In genomic region chr15:38894260-38894948, GRCh38 we compare ENCODE assay signal across 15 cellular contexts.
DNase-seq lines count a peak whose midpoint lies in the region; ATAC-seq and TF ChIP-seq lines count a peak whose summit lies in the region.
"Had no signal": no experiment of that assay in that cellular context is flagged by ENCODE, and none has a peak within 500 bp of the region (broad histone marks: within the 10 kb centered on the region; RNA-seq: fewer than 3 reads in every experiment).

No MANE protein-coding gene starts in this region.

- CTCF ChIA-PET in PC-9 (lab: Charles Lee) = no interaction called here

- H3K9me2 ChIP-seq in PC-9 (ENCODE audit: insufficient read depth) = no peaks in the 10 kb centered on the region

- WGBS in ovary, 3 donors = 2 to 12% (median 4%) methylated on average over 2 of the region's 2 CpGs

- H3K36me3 Mint-ChIP-seq in mesothelial cell of epicardium = no peaks in the 10 kb centered on the region
- H3K36me3 Mint-ChIP-seq: CD4-positive, CD25-positive, alpha-beta regulatory T cell; WTC11 had no signal

- POLR2A ChIA-PET in PC-9 (lab: Charles Lee; ENCODE audit: unreplicated experiment) = interaction anchor here (0.6 kb wide), 1 partner anchor 304 kb away, joined by 3 read pairs; no protein-coding TSS in a partner anchor

- H3K36me3 ChIP-seq in ovary (no peaks in the 10 kb centered on the region), PC-9 (ENCODE audit: low read depth) (no peaks in the 10 kb centered on the region)
- H3K36me3 ChIP-seq: esophagus squamous epithelium had no signal

- H3K27me3 ChIP-seq in ovary (no peaks in the 10 kb centered on the region), PC-9 (ENCODE audit: insufficient read depth, low read depth) (no peaks in the 10 kb centered on the region)
- H3K27me3 ChIP-seq: esophagus squamous epithelium had no signal

- TF ChIP-seq POLR2A in ovary (IDR thresholded peaks at IDR 0.05) = no peak

- no TSS peak for BruUV-seq in PC-9 (replicated peaks; lab: Mats Ljungman, UMichigan)

- H3K27me3 Mint-ChIP-seq in mesothelial cell of epicardium (ENCODE audit: low read depth) = no peaks in the 10 kb centered on the region

- H3F3A ChIP-seq in PC-9 (ENCODE audit: insufficient read depth, low read depth) = no peaks in the 10 kb centered on the region

- no peak for TF ChIP-seq EP300 in ovary (IDR thresholded peaks at IDR 0.05)

- no peak overlapping the region for H3K4me3 Mint-ChIP-seq in mesothelial cell of epicardium
- H3K4me3 Mint-ChIP-seq: activated naive CD8-positive, alpha-beta T cell; CD4-positive, CD25-positive, alpha-beta regulatory T cell; WTC11 had no signal

- no peaks in the 10 kb centered on the region for H3K79me2 ChIP-seq in PC-9 (ENCODE audit: low read depth)

- H4K20me1 ChIP-seq in PC-9 (ENCODE audit: insufficient read depth) = no peaks in the 10 kb centered on the region

- TF ChIP-seq CTCF in mesothelial cell of epicardium (IDR thresholded peaks at IDR 0.05; ENCODE audit: unreplicated experiment) = no peak
- no peak for TF ChIP-seq CTCF in ovary (IDR thresholded peaks at IDR 0.05)
- no peak for TF ChIP-seq CTCF in PC-9 (conservative IDR thresholded peaks at IDR 0.05)

- DNase-seq in AG08396 (ENCODE audit: low spot score) (peak; percentile 30), M059J (ENCODE audit: low read depth) (peak; percentile 98), dermis blood vessel endothelial cell (peak; percentile 93), mesothelial cell of epicardium (ENCODE audit: low spot score in 2 of 2, unreplicated experiment in 2 of 2) (no peak), ovary (no peak), PC-9 (no peak), HPDE6-E6E7 (ENCODE audit: extremely low spot score) (no peak)
- DNase-seq: CD4-positive, CD25-positive, alpha-beta regulatory T cell; esophagus squamous epithelium; NCI-H1417 treated with DMSO at 0.1 percent for 48 hours; stimulated activated CD4-positive, alpha-beta T cell treated with anti-CD3 and anti-CD28 coated beads, Interleukin-12 subunit alpha, Interleukin-12 subunit beta, amount 100 ng/mL, for 4 hours; stimulated activated naive CD4-positive, alpha-beta T cell had no signal

- H2AFZ ChIP-seq in PC-9 = no peak overlapping the region

- H3K4me3 ChIP-seq in ovary (no peak overlapping the region), PC-9 (no peak overlapping the region)
- H3K4me3 ChIP-seq: esophagus squamous epithelium had no signal

- peaks cover 14% of the 10 kb centered on the region for H3K4me1 ChIP-seq in ovary (ENCODE audit: insufficient read depth)
- peaks cover 14% of the 10 kb centered on the region; the same call in 1 of the 2 replicates for H3K4me1 ChIP-seq in PC-9 (replicated peaks; ENCODE audit: insufficient read depth)

- ATAC-seq in GM18873 (IDR thresholded peaks at IDR 0.05; ENCODE audit: low FRiP score, unreplicated experiment) = no peak
- ATAC-seq: WTC11 had no signal

- H3K27ac ChIP-seq in ovary (peak overlapping the region in 1 of 2 donors; percentile 40), PC-9 (no peak overlapping the region)

- H3K27ac Mint-ChIP-seq in mesothelial cell of epicardium = peak overlapping the region; percentile 77
- H3K27ac Mint-ChIP-seq: activated naive CD8-positive, alpha-beta T cell; CD4-positive, CD25-positive, alpha-beta regulatory T cell; WTC11 had no signal

- intact Hi-C loops in ovary (cut with DNase I) (no loop called here), PC-9 (cut with micrococcal nuclease; ENCODE audit: unreplicated experiment) (no loop called here)

- H3K9me3 ChIP-seq in ovary (no peaks in the 10 kb centered on the region), PC-9 (ENCODE audit: insufficient read depth, low read depth) (no peaks in the 10 kb centered on the region)
- H3K9me3 ChIP-seq: esophagus squamous epithelium had no signal

- H3K4me2 ChIP-seq in PC-9 = no peak overlapping the region

- peaks cover 6% of the 10 kb centered on the region for H3K9me3 Mint-ChIP-seq in mesothelial cell of epicardium

- H3K4me1 Mint-ChIP-seq in mesothelial cell of epicardium = peaks cover 55% of the 10 kb centered on the region
- H3K4me1 Mint-ChIP-seq: WTC11 had no signal

Comparison
In these comparisons a context has a peak if more than half of its experiments do, and no peak if none do; other contexts are left out.
1. DNase-seq: peak in AG08396 (single experiment), M059J (single experiment) and dermis blood vessel endothelial cell (single experiment); none in mesothelial cell of epicardium (0 of 2), ovary (0 of 5), PC-9 (0 of 2) and HPDE6-E6E7 (single experiment).